ENCODE assay signal across 8 cellular contexts in genomic region chr1:7207875-7208646, GRCh38.
DNase-seq lines count a peak whose midpoint lies in the region; ATAC-seq, FAIRE-seq and TF ChIP-seq lines count a peak whose summit lies in the region.

No MANE protein-coding gene starts in this region.

- 28 to 32% (median 30%) methylated on average over 6 of the region's 6 CpGs for whole genome bisulfite sequencing in psoas muscle, 3 donors

- H3K4me3 ChIP-seq in psoas muscle: no peak overlapping the region

- H3K4me1 ChIP-seq in psoas muscle: no peaks in the 10 kb centered on the region

- TF ChIP-seq CTCF in GM10266 (IDR thresholded peaks at IDR 0.05; ENCODE audit: control insufficient read depth, insufficient read depth, low read depth, missing control alignments) (peak; percentile 50), psoas muscle (IDR thresholded peaks at IDR 0.05) (peak; percentile 49)

- H3K27ac ChIP-seq in psoas muscle: no peak overlapping the region

- H3K27me3 ChIP-seq in psoas muscle (ENCODE audit: insufficient read depth in 3 of 3, low read length in 2 of 3): peaks cover 0 to 3% (median 0%) of the 10 kb centered on the region in 3 donors

- intact Hi-C loops in psoas muscle (cut with DNase I) (no loop called here), sciatic nerve (cut with DNase I) (no loop called here)

- DNase-seq in AG08395 (ENCODE audit: low spot score) (peak; percentile 63), GM10266 (ENCODE audit: extremely low spot score) (peak; percentile 43), NCI-H1694 treated with DMSO at 0.1 percent for 48 hours (lab: John Stamatoyannopoulos, UW) (peak; percentile 42), glomerular endothelial cell (ENCODE audit: extremely low read depth, low read depth, low spot score) (peak; percentile 23), psoas muscle (no peak), GM19240 (ENCODE audit: insufficient read length, low spot score) (no peak), sciatic nerve (ENCODE audit: low spot score) (no peak)

- H3K36me3 ChIP-seq in psoas muscle (ENCODE audit: insufficient read depth in 1 of 2, low read depth in 1 of 2): no peaks in the 10 kb centered on the region

- ATAC-seq in psoas muscle: peak in 3 of 4 donors; percentile 65 to 81 (median 66)
- no peak for ATAC-seq in sciatic nerve

- peak; percentile 59 for FAIRE-seq in TTC549 (lab: Jason Lieb, UNC)

- H3K9me3 ChIP-seq in psoas muscle: no peaks in the 10 kb centered on the region

Comparison
In these comparisons a context has a peak if more than half of its experiments do, and no peak if none do; other contexts are left out.
1. DNase-seq: peak in AG08395 (single experiment), GM10266 (single experiment), NCI-H1694 treated with DMSO at 0.1 percent for 48 hours (single experiment) and glomerular endothelial cell (single experiment); none in psoas muscle (0 of 2), GM19240 (single experiment) and sciatic nerve (single experiment).